8 cellular contexts compared by ENCODE assay signal in the genomic region with DNA sequence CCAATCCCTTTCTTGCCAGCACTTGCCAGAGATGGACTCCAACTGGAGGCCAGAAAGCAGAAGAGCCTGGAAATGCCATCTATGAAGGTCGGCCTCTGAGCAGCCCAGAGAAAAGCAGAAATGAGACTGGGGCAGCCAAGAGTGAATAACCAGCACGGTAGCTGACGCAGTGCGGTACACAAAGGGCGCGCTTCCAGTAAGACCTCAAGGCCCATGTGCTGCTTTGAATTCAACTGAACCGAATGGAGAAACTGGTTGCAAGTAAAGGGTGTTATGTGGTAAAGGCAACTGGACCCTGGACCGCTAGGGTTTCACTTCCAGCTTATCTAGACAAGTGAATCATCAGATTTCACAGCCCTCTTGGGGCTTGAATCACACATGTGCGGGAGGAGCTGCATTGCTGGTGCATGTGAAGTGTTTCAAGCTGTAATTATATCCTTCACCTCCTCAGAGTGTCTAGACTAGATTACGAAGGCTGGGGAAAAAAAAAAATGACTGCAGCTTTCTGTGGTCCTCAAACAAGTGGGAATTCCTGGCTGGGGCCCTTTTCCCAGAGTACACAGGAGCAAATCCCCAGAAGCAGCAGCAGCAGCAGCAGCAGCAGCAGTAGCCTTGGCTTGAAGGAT.
A peak's percentile ranks its signal among the peaks of the same experiment; 100 is the strongest.
DNase-seq lines count a peak whose midpoint lies in the region; ATAC-seq, FAIRE-seq and TF ChIP-seq lines count a peak whose summit lies in the region.

No MANE protein-coding gene starts in this region.

- ATAC-seq in GM18511 (IDR thresholded peaks at IDR 0.05; ENCODE audit: unreplicated experiment) = peak; percentile 95

- no peaks in the 10 kb centered on the region for H3K27me3 ChIP-seq in Karpas-422 (ENCODE audit: low read length)
- H3K27me3 ChIP-seq in CD4-positive, alpha-beta memory T cell (ENCODE audit: insufficient read depth, low read length) = no peaks in the 10 kb centered on the region

- H3K79me2 ChIP-seq in Karpas-422 (ENCODE audit: low read length) = no peaks in the 10 kb centered on the region

- CTCF ChIA-PET in CD4-positive, alpha-beta memory T cell (lab: Charles Lee; ENCODE audit: partially characterized antibody) = no interaction called here

- H3K9ac ChIP-seq in Karpas-422 (ENCODE audit: low read length) = peak overlapping the region; percentile 52
- no peak overlapping the region for H3K9ac ChIP-seq in kidney (ENCODE audit: low read length in 2 of 2)

- no peak overlapping the region for H3K4me3 Mint-ChIP-seq in CD4-positive, alpha-beta memory T cell

- H3K36me3 Mint-ChIP-seq in CD4-positive, alpha-beta memory T cell = no peaks in the 10 kb centered on the region

- POLR2A ChIA-PET in CD4-positive, alpha-beta memory T cell (lab: Charles Lee; ENCODE audit: partially characterized antibody) = no interaction called here

- H3K9me3 ChIP-seq in Karpas-422 (ENCODE audit: low read length) (no peaks in the 10 kb centered on the region), kidney (ENCODE audit: control insufficient read depth in 1 of 2, low read length in 2 of 2) (no peaks in the 10 kb centered on the region)
- H3K9me3 ChIP-seq in CD4-positive, alpha-beta memory T cell (ENCODE audit: control insufficient read depth in 1 of 2, low read length in 2 of 2) = no peaks in the 10 kb centered on the region

- no peak overlapping the region for H3K27ac Mint-ChIP-seq in CD4-positive, alpha-beta memory T cell

- H3K9me3 Mint-ChIP-seq in CD4-positive, alpha-beta memory T cell = no peaks in the 10 kb centered on the region

- no peaks in the 10 kb centered on the region for H3K9me2 ChIP-seq in Karpas-422 (replicated peaks; ENCODE audit: insufficient read depth, low read length)

- peaks cover 0 to 1% of the 10 kb centered on the region in 2 donors for H3K27me3 Mint-ChIP-seq in CD4-positive, alpha-beta memory T cell

- no peak for TF ChIP-seq CTCF in kidney (IDR thresholded peaks at IDR 0.05; ENCODE audit: borderline replicate concordance, extremely low read depth, insufficient read depth)

- H3K36me3 ChIP-seq in Karpas-422 (ENCODE audit: insufficient read depth, low read length) = no peaks in the 10 kb centered on the region
- no peaks in the 10 kb centered on the region for H3K36me3 ChIP-seq in kidney (ENCODE audit: control insufficient read depth in 1 of 2, insufficient read depth in 2 of 2, low read length in 2 of 2)
- no peaks in the 10 kb centered on the region for H3K36me3 ChIP-seq in CD4-positive, alpha-beta memory T cell (ENCODE audit: insufficient read depth, low read length)

- no peaks in the 10 kb centered on the region for H4K20me1 ChIP-seq in Karpas-422 (ENCODE audit: insufficient read depth, low read depth, low read length)

- H3K4me1 ChIP-seq in Karpas-422 (ENCODE audit: low read length) (peaks cover 37% of the 10 kb centered on the region), kidney (ENCODE audit: control insufficient read depth in 1 of 2, insufficient read depth in 1 of 2, low read depth in 1 of 2, low read length in 2 of 2) (no peaks in the 10 kb centered on the region)
- no peaks in the 10 kb centered on the region for H3K4me1 ChIP-seq in CD4-positive, alpha-beta memory T cell (ENCODE audit: insufficient read depth, low read length)

- H3K4me2 ChIP-seq in Karpas-422 (ENCODE audit: low read depth, low read length, poor library complexity, severe bottlenecking) = peak overlapping the region; percentile 59

- peak overlapping the region; percentile 49 for H3K4me3 ChIP-seq in Karpas-422 (ENCODE audit: low read length)
- H3K4me3 ChIP-seq in kidney (ENCODE audit: low read length in 2 of 2) = no peak overlapping the region
- H3K4me3 ChIP-seq in CD4-positive, alpha-beta memory T cell (ENCODE audit: low read length in 2 of 2) = no peak overlapping the region

- DNase-seq in H4 (ENCODE audit: low spot score) = peak; percentile 97
- DNase-seq in Karpas-422 = peak; percentile 95
- DNase-seq in SKM-1 treated with dmso at 0.1 percent for 144 hours (lab: John Stamatoyannopoulos, UW; ENCODE audit: unreplicated experiment) = peak; percentile 69
- DNase-seq in kidney tubule cell (ENCODE audit: low spot score) = peak; percentile 79
- DNase-seq in kidney = no peak
- no peak for DNase-seq in CD4-positive, alpha-beta memory T cell
- no peak for DNase-seq in effector CD4-positive, alpha-beta T cell

- intact Hi-C loops in kidney (cut with DNase I) = no loop called here
- intact Hi-C loops in CD4-positive, alpha-beta memory T cell (cut with micrococcal nuclease) = no loop called here

- peak overlapping the region; percentile 88 for H2AFZ ChIP-seq in Karpas-422 (ENCODE audit: low read length)

- H3K4me1 Mint-ChIP-seq in CD4-positive, alpha-beta memory T cell = no peaks in the 10 kb centered on the region

- FAIRE-seq in kidney (lab: Jason Lieb, UNC) = no peak

- H3K27ac ChIP-seq in Karpas-422 (ENCODE audit: low read length) (peak overlapping the region; percentile 86), kidney (ENCODE audit: low read depth in 2 of 2, low read length in 2 of 2) (no peak overlapping the region)
- no peak overlapping the region for H3K27ac ChIP-seq in CD4-positive, alpha-beta memory T cell (ENCODE audit: low read depth, low read length)

Comparison
In these comparisons a context has a peak if more than half of its experiments do, and no peak if none do; other contexts are left out.
1. DNase-seq: peak in H4 (single experiment), Karpas-422 (single experiment), SKM-1 treated with dmso at 0.1 percent for 144 hours (single experiment) and kidney tubule cell (single experiment); none in kidney (single experiment), CD4-positive, alpha-beta memory T cell (0 of 5) and effector CD4-positive, alpha-beta T cell (single experiment).